8 cellular contexts compared by ENCODE assay signal in the genomic region with DNA sequence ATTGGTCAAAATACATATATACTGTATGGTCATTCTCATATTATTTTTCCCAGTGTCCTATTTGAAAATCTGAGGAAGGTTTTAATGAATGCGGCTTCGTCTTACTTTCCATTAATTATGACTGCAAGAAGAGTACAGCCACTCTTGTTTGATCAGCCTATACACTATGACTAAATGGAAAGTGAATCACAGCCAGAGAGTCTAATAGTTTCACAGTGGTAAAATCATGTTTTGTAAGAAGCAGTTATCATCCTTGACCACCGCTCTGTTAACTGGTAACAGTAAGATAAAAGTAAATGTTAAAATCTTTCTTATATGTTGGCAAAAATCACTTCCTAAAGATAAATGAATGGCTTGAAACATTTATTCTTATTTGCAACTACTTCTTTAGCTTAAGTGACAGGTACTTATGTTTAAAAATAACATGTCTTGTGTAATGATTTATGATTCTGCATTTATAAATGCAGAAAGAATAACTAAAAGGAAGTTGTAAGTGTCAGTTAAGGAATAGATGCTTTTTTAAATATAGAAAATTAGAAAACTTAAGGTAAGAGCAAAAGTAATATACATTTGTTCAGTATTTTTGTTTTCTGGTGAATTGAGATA. TPM values are rescaled to one million over a fixed set of nuclear protein-coding genes. Genes with fewer than 3 reads are reported as not detected.
DNase-seq lines count a peak whose midpoint lies in the region; ATAC-seq and TF ChIP-seq lines count a peak whose summit lies in the region.

No MANE protein-coding gene starts in this region.

- H3K9ac ChIP-seq in MM.1S (ENCODE audit: low read length) = no peak overlapping the region

- H3K4me1 ChIP-seq in MM.1S (ENCODE audit: low read length) = no peaks in the 10 kb centered on the region

- no peaks in the 10 kb centered on the region for H3K36me3 Mint-ChIP-seq in activated naive CD4-positive, alpha-beta T cell treated with anti-CD3 and anti-CD28 coated beads, Interleukin-2, amount 50 U/mL, for 72 hours

- no peak overlapping the region for H3K27ac Mint-ChIP-seq in activated naive CD4-positive, alpha-beta T cell treated with anti-CD3 and anti-CD28 coated beads, Interleukin-2, amount 50 U/mL, for 72 hours

- H3K9me3 Mint-ChIP-seq in activated naive CD4-positive, alpha-beta T cell treated with anti-CD3 and anti-CD28 coated beads, Interleukin-2, amount 50 U/mL, for 72 hours = no peaks in the 10 kb centered on the region

- no peaks in the 10 kb centered on the region for H3K9me2 ChIP-seq in MM.1S (replicated peaks; ENCODE audit: insufficient read depth, low read length)

- H3K4me2 ChIP-seq in MM.1S (ENCODE audit: low read depth, low read length) = no peak overlapping the region

- no peaks in the 10 kb centered on the region for H3F3A ChIP-seq in MM.1S (ENCODE audit: insufficient read depth, low read length)

- TF ChIP-seq CTCF in brain microvascular endothelial cell (IDR thresholded peaks at IDR 0.05; ENCODE audit: low read depth, low read length, missing control alignments) (no peak), MM.1S (IDR thresholded peaks at IDR 0.05; ENCODE audit: low read length) (no peak)

- no peak for DNase-seq in activated naive CD4-positive, alpha-beta T cell treated with anti-CD3 and anti-CD28 coated beads, Interleukin-2, amount 50 U/mL, for 72 hours (ENCODE audit: low spot score in 2 of 2)
- DNase-seq in activated naive CD4-positive, alpha-beta T cell treated with Interleukin-2 at 50 U/mL for 16 hours = no peak
- peak; percentile 29 for DNase-seq in brain microvascular endothelial cell
- peak; percentile 57 for DNase-seq in stromal cell of bone marrow (ENCODE audit: low read depth)
- DNase-seq in MM.1S = no peak
- DNase-seq in NCI-H345 (lab: John Stamatoyannopoulos, UW) = no peak
- DNase-seq in MG63 = no peak

- no peaks in the 10 kb centered on the region for H3K27me3 ChIP-seq in brain microvascular endothelial cell (replicated peaks)
- no peaks in the 10 kb centered on the region for H3K27me3 ChIP-seq in MM.1S (replicated peaks; ENCODE audit: insufficient read depth, low read length)
- H3K27me3 ChIP-seq in MG63 = no peaks in the 10 kb centered on the region

- H3K27ac ChIP-seq in brain microvascular endothelial cell (peak overlapping the region; percentile 50), MM.1S (ENCODE audit: low read length) (no peak overlapping the region)

- ATAC-seq in activated naive CD4-positive, alpha-beta T cell treated with anti-CD3 and anti-CD28 coated beads, Interleukin-2, amount 50 U/mL, for 72 hours = peak; percentile 70 to 81
- peak; percentile 61 for ATAC-seq in HG03280 (IDR thresholded peaks at IDR 0.05; ENCODE audit: unreplicated experiment)

- no peak overlapping the region for H2AFZ ChIP-seq in MM.1S (ENCODE audit: low read length)

- H4K20me1 ChIP-seq in MM.1S (ENCODE audit: insufficient read depth, low read length) = peaks cover 3% of the 10 kb centered on the region; the same call in 1 of the 2 replicates

- H3K79me2 ChIP-seq in MM.1S (ENCODE audit: low read length) = peaks cover 26% of the 10 kb centered on the region

- H3K9me3 ChIP-seq in MM.1S (replicated peaks; ENCODE audit: insufficient read depth, low read length) (no peaks in the 10 kb centered on the region), MG63 (no peaks in the 10 kb centered on the region)

- no peak overlapping the region for H3K4me3 ChIP-seq in brain microvascular endothelial cell (ENCODE audit: low read depth, low read length)
- no peak overlapping the region for H3K4me3 ChIP-seq in MM.1S (ENCODE audit: low read length)
- no peak overlapping the region for H3K4me3 ChIP-seq in MG63

- in situ Hi-C loops in brain microvascular endothelial cell (cut with HindIII; ENCODE audit: low pct_ligation_motif_present, low sequenced_read_pairs) = no loop called here

- H3K36me3 ChIP-seq in brain microvascular endothelial cell (replicated peaks) = no peaks in the 10 kb centered on the region
- H3K36me3 ChIP-seq in MM.1S (replicated peaks; ENCODE audit: insufficient read depth, low read length) = no peaks in the 10 kb centered on the region
- H3K36me3 ChIP-seq in MG63 = no peaks in the 10 kb centered on the region

RNA-seq across cellular contexts. Expression of a gene that starts 13.3 kb away (rescaled TPM):
- total RNA-seq in activated naive CD4-positive, alpha-beta T cell treated with anti-CD3 and anti-CD28 coated beads, Interleukin-2, amount 50 U/mL, for 72 hours = 10 to 100 TPM in 1 of 2 donors, 1 to 10 TPM in 1; 8.8 to 10.2 TPM
- 22.6 and 33.7 TPM in 2 replicates for total RNA-seq in MG63 (2014; rRNA removed; shearing (Covaris generic); ENCODE audit: low replicate concordance)

Comparison
In these comparisons a context has a peak if more than half of its experiments do, and no peak if none do; other contexts are left out.
1. DNase-seq: peak in brain microvascular endothelial cell (single experiment) and stromal cell of bone marrow (single experiment); none in activated naive CD4-positive, alpha-beta T cell treated with anti-CD3 and anti-CD28 coated beads, Interleukin-2, amount 50 U/mL, for 72 hours (0 of 2), activated naive CD4-positive, alpha-beta T cell treated with Interleukin-2 at 50 U/mL for 16 hours (single experiment), MM.1S (single experiment), NCI-H345 (single experiment) and MG63 (single experiment).